ENCODE assay signal across 9 cellular contexts in the genomic region with DNA sequence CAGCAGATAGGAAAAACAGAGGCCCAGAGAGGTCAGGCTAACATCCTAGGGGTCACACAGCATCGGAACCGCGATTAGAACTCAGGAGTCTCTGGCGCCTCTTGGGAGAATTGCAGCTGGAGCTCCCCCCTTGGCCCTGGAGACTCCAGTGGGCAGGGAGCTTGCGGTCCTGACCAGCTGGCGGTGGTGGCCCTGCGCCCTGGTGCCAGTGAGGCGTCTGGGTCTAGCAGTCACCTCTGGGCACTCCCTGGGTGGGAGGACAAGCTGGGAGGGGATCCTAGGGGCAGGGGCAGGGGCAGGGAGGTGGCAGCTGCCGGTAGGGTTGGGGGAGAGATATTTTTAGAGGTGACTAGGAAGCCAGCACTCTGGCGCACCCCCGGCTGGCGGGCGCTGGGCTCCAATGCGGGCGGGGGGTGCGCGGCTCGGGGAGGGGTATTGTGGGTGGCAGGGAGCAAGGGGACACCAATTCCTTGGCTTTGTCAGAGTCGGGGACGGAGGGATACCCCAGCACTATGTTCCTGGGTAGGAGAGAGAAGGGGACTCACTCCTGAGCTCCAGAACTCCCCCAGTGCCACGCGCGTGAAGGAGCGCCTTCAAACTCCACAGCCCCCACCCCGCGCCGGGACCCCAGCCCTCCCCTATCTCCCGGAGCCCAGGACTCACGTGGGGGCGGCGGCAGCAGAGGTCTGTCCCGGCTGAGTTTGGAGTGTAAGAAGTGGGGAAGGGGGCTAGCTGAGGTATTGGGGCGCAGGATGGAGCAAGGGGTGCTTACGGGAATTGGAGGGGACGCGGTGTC. TPM values are rescaled to one million over a fixed set of nuclear protein-coding genes. Genes with fewer than 3 reads are reported as not detected.
DNase-seq lines count a peak whose midpoint lies in the region; ATAC-seq and TF ChIP-seq lines count a peak whose summit lies in the region.
"Had no signal": no experiment of that assay in that cellular context is flagged by ENCODE, and none has a peak within 500 bp of the region (broad histone marks: within the 10 kb centered on the region; RNA-seq: fewer than 3 reads in every experiment).

No MANE protein-coding gene starts in this region.

- H3K27me3 ChIP-seq in cardiac muscle cell: peaks cover 63% of the 10 kb centered on the region
- no peaks in the 10 kb centered on the region for H3K27me3 ChIP-seq in lung (ENCODE audit: control insufficient read depth, insufficient read depth)
- H3K27me3 ChIP-seq in aorta (ENCODE audit: control insufficient read depth in 1 of 2, insufficient read depth in 2 of 2, low read length in 1 of 2): peaks cover 0 to 1% of the 10 kb centered on the region in 2 donors

- in situ Hi-C loops in astrocyte of the cerebellum (cut with HindIII; ENCODE audit: low sequenced_read_pairs): loop anchor here (5.0 kb wide), 1 partner anchor 57 kb away; no protein-coding TSS in a partner anchor
- in situ Hi-C loops in GM13977 (cut with MboI; ENCODE audit: low pct_unique_long_range_greater_than_20kb, low sequenced_read_pairs, unreplicated experiment): no loop called here

- H3K9me3 ChIP-seq in cardiac muscle cell (ENCODE audit: low read depth) (no peaks in the 10 kb centered on the region), lung (ENCODE audit: control insufficient read depth in 2 of 2, insufficient read depth in 1 of 2, low read length in 1 of 2) (no peaks in the 10 kb centered on the region), aorta (ENCODE audit: control insufficient read depth, low read length) (no peaks in the 10 kb centered on the region)

- intact Hi-C loops in cardiac septum (cut with DNase I) (loop anchor here (2.0 to 5.0 kb wide), 2 partner anchors 19 to 32 kb away; no protein-coding TSS in a partner anchor), aorta (cut with DNase I) (loop anchor here in 1 of 2 donors (5.0 kb wide), 1 partner anchor 48 kb away; no protein-coding TSS in a partner anchor)

- H3K36me3 ChIP-seq in cardiac muscle cell (no peaks in the 10 kb centered on the region), lung (ENCODE audit: control insufficient read depth in 2 of 2, insufficient read depth in 2 of 2, low read length in 2 of 2) (no peaks in the 10 kb centered on the region), aorta (ENCODE audit: control insufficient read depth in 1 of 2, insufficient read depth in 2 of 2, low read length in 1 of 2) (no peaks in the 10 kb centered on the region)

- H3K27ac ChIP-seq in cardiac muscle cell (no peak overlapping the region), lung (ENCODE audit: low read depth in 1 of 2, low read length in 1 of 2) (no peak overlapping the region), aorta (ENCODE audit: low read depth in 1 of 2, low read length in 2 of 2) (no peak overlapping the region)

- H3K4me3 ChIP-seq in cardiac muscle cell (peak overlapping the region; percentile 44), astrocyte of the cerebellum (ENCODE audit: low read depth, low read length) (peak overlapping the region; percentile 69), lung (peak overlapping the region; percentile 58), aorta (ENCODE audit: low read length in 2 of 2) (peak overlapping the region; percentile 6 to 45)

- H3K4me1 ChIP-seq in cardiac muscle cell (ENCODE audit: low read depth) (no peaks in the 10 kb centered on the region), lung (ENCODE audit: control insufficient read depth in 2 of 2, insufficient read depth in 2 of 2, low read length in 2 of 2) (peaks cover 0 to 4% of the 10 kb centered on the region in 2 donors), aorta (ENCODE audit: control insufficient read depth in 1 of 2, insufficient read depth in 2 of 2, low read length in 2 of 2) (no peaks in the 10 kb centered on the region)

- 7 to 12% methylated on average over 36 of the region's 36 CpGs for WGBS in lung, 2 donors
- 5 to 6% methylated on average over 36 of the region's 36 CpGs for WGBS in aorta, 2 donors

- DNase-seq in cardiac muscle cell (ENCODE audit: low read depth in 1 of 2, low spot score in 1 of 2) (no peak), cardiac septum (ENCODE audit: low spot score) (no peak), astrocyte of the cerebellum (ENCODE audit: low read depth) (no peak), lung (ENCODE audit: low spot score) (no peak), aorta (peak in 1 of 2 donors; percentile 76), globus pallidus (ENCODE audit: low spot score) (no peak), GM13977 (ENCODE audit: low spot score) (no peak)

- TF ChIP-seq CTCF in cardiac muscle cell (IDR thresholded peaks at IDR 0.05; ENCODE audit: low read depth, low read length) (no peak), astrocyte of the cerebellum (IDR thresholded peaks at IDR 0.05; ENCODE audit: low read depth, low read length, missing control alignments) (no peak), lung (IDR thresholded peaks at IDR 0.05; ENCODE audit: control extremely low read depth, extremely low read depth) (no peak), GM13977 (IDR thresholded peaks at IDR 0.05; ENCODE audit: extremely low read depth, insufficient read depth, missing control alignments) (no peak)

- ATAC-seq in lung (ENCODE audit: insufficient read depth, low FRiP score): no peak
- peak; percentile 19 for ATAC-seq in aorta (ENCODE audit: low FRiP score)
- ATAC-seq in HG03095 (IDR thresholded peaks at IDR 0.05; ENCODE audit: unreplicated experiment): no peak

RNA-seq across cellular contexts. Expression of gene PHOSPHO1, which starts 0.6 kb away (rescaled TPM):
- total RNA-seq in cardiac muscle cell: not detected in 2 replicates
- not detected in 2 replicates for polyA plus RNA-seq in cardiac muscle cell
- total RNA-seq in cardiac septum: 3.8 TPM
- total RNA-seq in lung: 10 to 100 TPM in 1 of 2 donors, 1 to 10 TPM in 1; 1.6 to 10.2 TPM
- polyA plus RNA-seq in lung: 1 to 10 TPM in 1 of 2 donors, under 1 TPM in 1; 0.37 to 2.2 TPM
- total RNA-seq in aorta: 1 to 10 TPM; 2.0 TPM
- under 1 TPM in 1 of 2 donors, not detected in 1; 0.72 TPM for polyA plus RNA-seq in aorta
- total RNA-seq: activated CD8-positive, alpha-beta memory T cell treated with anti-CD3 and anti-CD28 coated beads for 36 hours had no signal

RNA-seq across cellular contexts. Expression of gene ABI3, which starts 19.5 kb away (rescaled TPM):
- 0.24 and 0.32 TPM in 2 replicates for total RNA-seq in cardiac muscle cell
- 2.5 TPM in 1 of 2 replicates, not detected in the other for polyA plus RNA-seq in cardiac muscle cell
- 6.0 TPM for total RNA-seq in cardiac septum
- 10 to 100 TPM in 1 of 2 donors, 1 to 10 TPM in 1; 6.9 to 20.0 TPM for total RNA-seq in lung
- polyA plus RNA-seq in lung: 10 to 100 TPM; 16.2 to 19.2 TPM
- total RNA-seq in aorta: 10 to 100 TPM in 1 of 2 donors, 1 to 10 TPM in 1; 8.8 to 12.3 TPM
- polyA plus RNA-seq in aorta: 1 to 10 TPM in 1 of 2 donors, under 1 TPM in 1; 0.77 to 3.5 TPM

RNA-seq across cellular contexts. Expression of gene GNGT2, which starts 19.6 kb away (rescaled TPM):
- total RNA-seq in cardiac muscle cell (not detected in 2 replicates), cardiac septum (1.2 TPM), lung (1 to 10 TPM; 1.8 to 4.7 TPM), aorta (1 to 10 TPM; 1.6 to 1.8 TPM)
- polyA plus RNA-seq in cardiac muscle cell (not detected in 2 replicates), lung (10 to 100 TPM in 1 of 2 donors, 1 to 10 TPM in 1; 9.9 to 12.3 TPM), aorta (1 to 10 TPM in 1 of 2 donors, under 1 TPM in 1; 1.00 to 4.0 TPM)
